Comparison of ENCODE assay signal across 15 cellular contexts in the genomic region with DNA sequence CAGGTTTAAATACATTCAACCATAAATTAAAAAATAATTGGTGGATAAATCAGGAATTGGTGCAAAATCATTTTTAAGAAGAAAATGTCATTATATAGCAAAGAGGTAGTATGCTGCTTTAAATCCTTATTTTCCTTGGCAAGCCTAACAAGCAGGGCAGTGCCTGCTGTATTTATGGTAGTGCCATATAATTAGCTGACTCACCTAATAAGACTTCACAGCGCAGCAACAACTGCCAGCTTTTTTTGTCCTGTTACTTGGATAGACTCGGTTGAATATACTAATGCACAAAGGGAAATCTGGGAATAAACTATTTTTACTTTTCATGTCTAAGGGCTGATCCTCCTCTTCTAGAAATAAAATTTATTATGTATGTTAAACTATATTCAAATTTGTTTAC.
A peak's percentile ranks its signal among the peaks of the same experiment; 100 is the strongest.
DNase-seq lines count a peak whose midpoint lies in the region; ATAC-seq and TF ChIP-seq lines count a peak whose summit lies in the region.
"Had no signal": no experiment of that assay in that cellular context is flagged by ENCODE, and none has a peak within 500 bp of the region (broad histone marks: within the 10 kb centered on the region; RNA-seq: fewer than 3 reads in every experiment).

No MANE protein-coding gene starts in this region.

- no peaks in the 10 kb centered on the region for H4K20me1 ChIP-seq in GM23248 (ENCODE audit: insufficient read depth)

- H3K27me3 Mint-ChIP-seq in chondrocyte (ENCODE audit: low read depth) (no peaks in the 10 kb centered on the region), osteocyte (ENCODE audit: unreplicated experiment) (no peaks in the 10 kb centered on the region)
- H3K27me3 Mint-ChIP-seq in activated T-helper 2 cell treated with anti-CD3 and anti-CD28 coated beads, Interferon-gamma antibody, Interleukin-2, Interleukin-4, amounts not matched to agents 10 μg/mL and 5 μg/mL and 100 μg/mL, durations not matched to agents 14 hours and 24 hours and 36 hours (ENCODE audit: low read depth), result no peaks in the 10 kb centered on the region
- H3K27me3 Mint-ChIP-seq: central memory CD8-positive, alpha-beta T cell had no signal

- TF ChIP-seq EP300 in tibial nerve (IDR thresholded peaks at IDR 0.05), result no peak

- no peak overlapping the region for H3K4me3 ChIP-seq in GM23248
- no peak overlapping the region for H3K4me3 ChIP-seq in tibial nerve
- H3K4me3 ChIP-seq: heart right ventricle had no signal

- H3K27ac ChIP-seq in GM23248, result no peak overlapping the region
- H3K27ac ChIP-seq in tibial nerve, result no peak overlapping the region
- H3K27ac ChIP-seq: heart right ventricle had no signal

- H3K9me3 ChIP-seq in GM23248 (ENCODE audit: low read depth), result no peaks in the 10 kb centered on the region
- H3K9me3 ChIP-seq in tibial nerve, result no peaks in the 10 kb centered on the region

- H3K36me3 ChIP-seq in GM23248 (ENCODE audit: low read depth) (no peaks in the 10 kb centered on the region), tibial nerve (no peaks in the 10 kb centered on the region)
- H3K36me3 ChIP-seq: heart right ventricle had no signal

- in situ Hi-C loops in GM23248 (cut with MboI), result no loop called here

- no peak for ATAC-seq in HG03439 (IDR thresholded peaks at IDR 0.05; ENCODE audit: unreplicated experiment)
- ATAC-seq: activated T-cell treated with anti-CD3 and anti-CD28 coated beads, Interleukin-2, amount 50 U/mL, for 72 hours; sciatic nerve; WTC11 had no signal

- H3K36me3 Mint-ChIP-seq in chondrocyte (ENCODE audit: low read depth) (no peaks in the 10 kb centered on the region), osteocyte (ENCODE audit: unreplicated experiment) (peaks cover 2% of the 10 kb centered on the region)
- H3K36me3 Mint-ChIP-seq in activated T-helper 2 cell treated with anti-CD3 and anti-CD28 coated beads, Interferon-gamma antibody, Interleukin-2, Interleukin-4, amounts not matched to agents 10 μg/mL and 5 μg/mL and 100 μg/mL, durations not matched to agents 14 hours and 24 hours and 36 hours (ENCODE audit: low read depth), result no peaks in the 10 kb centered on the region
- H3K36me3 Mint-ChIP-seq: WTC11 had no signal

- DNase-seq in GM23248, result peak; percentile 66
- peak; percentile 34 for DNase-seq in NCI-H1694 treated with DMSO at 0.1 percent for 48 hours (lab: John Stamatoyannopoulos, UW)
- no peak for DNase-seq in chondrocyte (ENCODE audit: low spot score)
- no peak for DNase-seq in osteocyte (ENCODE audit: extremely low spot score, unreplicated experiment)
- DNase-seq in NCI-H2107 treated with DMSO at 0.1 percent for 48 hours (lab: John Stamatoyannopoulos, UW; ENCODE audit: unreplicated experiment), result no peak
- DNase-seq in activated T-helper 2 cell treated with anti-CD3 and anti-CD28 coated beads, Interferon-gamma antibody, Interleukin-2, Interleukin-4, amounts not matched to agents 10 μg/mL and 5 μg/mL and 100 μg/mL, durations not matched to agents 14 hours and 24 hours and 36 hours (ENCODE audit: low spot score), result no peak
- no peak for DNase-seq in tibial nerve (ENCODE audit: low spot score in 2 of 2)
- DNase-seq: activated T-cell treated with anti-CD3 and anti-CD28 coated beads, Interleukin-2, amount 50 U/mL, for 72 hours; heart right ventricle; NCI-H2029; RPMI8226 had no signal

- no peak overlapping the region for H3K9ac ChIP-seq in GM23248

- H3K4me3 Mint-ChIP-seq in chondrocyte (ENCODE audit: unreplicated experiment), result no peak overlapping the region
- H3K4me3 Mint-ChIP-seq in osteocyte (ENCODE audit: unreplicated experiment), result no peak overlapping the region
- no peak overlapping the region for H3K4me3 Mint-ChIP-seq in activated T-helper 2 cell treated with anti-CD3 and anti-CD28 coated beads, Interferon-gamma antibody, Interleukin-2, Interleukin-4, amounts not matched to agents 10 μg/mL and 5 μg/mL and 100 μg/mL, durations not matched to agents 14 hours and 24 hours and 36 hours (ENCODE audit: low read depth)
- H3K4me3 Mint-ChIP-seq: activated T-cell treated with anti-CD3 and anti-CD28 coated beads, Interleukin-2, amount 50 U/mL, for 72 hours; central memory CD8-positive, alpha-beta T cell; WTC11 had no signal

- peak overlapping the region; percentile 16 for H3K4me2 ChIP-seq in GM23248 (ENCODE audit: unreplicated experiment)

- H3K9me2 ChIP-seq in GM23248 (ENCODE audit: insufficient read depth), result no peaks in the 10 kb centered on the region

- no peak overlapping the region for H2AFZ ChIP-seq in GM23248

- H3K4me1 ChIP-seq in GM23248 (ENCODE audit: insufficient read depth), result peaks cover 8% of the 10 kb centered on the region; the same call in 1 of the 2 replicates
- no peaks in the 10 kb centered on the region for H3K4me1 ChIP-seq in tibial nerve
- H3K4me1 ChIP-seq: heart right ventricle had no signal

- no peak for TF ChIP-seq POLR2A in tibial nerve (IDR thresholded peaks at IDR 0.05)

- WGBS in GM23248 (ENCODE audit: low coverage in 1 of 2, low lambda C conversion rate in 2 of 2, missing lambda C conversion rate in 2 of 2), 2 experiments, result 36 to 40% methylated on average over 2 of the region's 2 CpGs
- WGBS in tibial nerve, 2 donors, result 69 to 80% methylated on average over 2 of the region's 2 CpGs

- peaks cover 6% of the 10 kb centered on the region for H3K9me3 Mint-ChIP-seq in chondrocyte (ENCODE audit: low read depth)
- H3K9me3 Mint-ChIP-seq in osteocyte (ENCODE audit: unreplicated experiment), result peaks cover 8% of the 10 kb centered on the region
- no peaks in the 10 kb centered on the region for H3K9me3 Mint-ChIP-seq in activated T-helper 2 cell treated with anti-CD3 and anti-CD28 coated beads, Interferon-gamma antibody, Interleukin-2, Interleukin-4, amounts not matched to agents 10 μg/mL and 5 μg/mL and 100 μg/mL, durations not matched to agents 14 hours and 24 hours and 36 hours
- H3K9me3 Mint-ChIP-seq: activated T-cell treated with anti-CD3 and anti-CD28 coated beads, Interleukin-2, amount 50 U/mL, for 72 hours; central memory CD8-positive, alpha-beta T cell had no signal

- H3K4me1 Mint-ChIP-seq in chondrocyte (ENCODE audit: low read depth) (peaks cover 14% of the 10 kb centered on the region), osteocyte (ENCODE audit: unreplicated experiment) (peaks cover 15% of the 10 kb centered on the region)
- no peaks in the 10 kb centered on the region for H3K4me1 Mint-ChIP-seq in activated T-helper 2 cell treated with anti-CD3 and anti-CD28 coated beads, Interferon-gamma antibody, Interleukin-2, Interleukin-4, amounts not matched to agents 10 μg/mL and 5 μg/mL and 100 μg/mL, durations not matched to agents 14 hours and 24 hours and 36 hours (ENCODE audit: low read depth)
- H3K4me1 Mint-ChIP-seq: central memory CD8-positive, alpha-beta T cell; WTC11 had no signal

- H3F3A ChIP-seq in GM23248 (ENCODE audit: insufficient read depth), result no peaks in the 10 kb centered on the region

- intact Hi-C loops in activated T-helper 2 cell treated with anti-CD3 and anti-CD28 coated beads, Interferon-gamma antibody, Interleukin-2, Interleukin-4, amounts not matched to agents 10 μg/mL and 5 μg/mL and 100 μg/mL, durations not matched to agents 14 hours and 24 hours and 36 hours (cut with micrococcal nuclease), result no loop called here

- TF ChIP-seq CTCF in chondrocyte (IDR thresholded peaks at IDR 0.05) (no peak), osteocyte (IDR thresholded peaks at IDR 0.05) (no peak), tibial nerve (IDR thresholded peaks at IDR 0.05) (no peak)

- H3K79me2 ChIP-seq in GM23248 (ENCODE audit: insufficient read depth), result no peaks in the 10 kb centered on the region

- H3K27ac Mint-ChIP-seq in chondrocyte (ENCODE audit: unreplicated experiment) (peak overlapping the region; percentile 36), osteocyte (ENCODE audit: unreplicated experiment) (peak overlapping the region; percentile 14)
- H3K27ac Mint-ChIP-seq in activated T-helper 2 cell treated with anti-CD3 and anti-CD28 coated beads, Interferon-gamma antibody, Interleukin-2, Interleukin-4, amounts not matched to agents 10 μg/mL and 5 μg/mL and 100 μg/mL, durations not matched to agents 14 hours and 24 hours and 36 hours, result no peak overlapping the region
- H3K27ac Mint-ChIP-seq: activated T-cell treated with anti-CD3 and anti-CD28 coated beads, Interleukin-2, amount 50 U/mL, for 72 hours; WTC11 had no signal

- H3K27me3 ChIP-seq in GM23248 (replicated peaks; ENCODE audit: insufficient read depth) (no peaks in the 10 kb centered on the region), tibial nerve (no peaks in the 10 kb centered on the region)
- H3K27me3 ChIP-seq: heart right ventricle had no signal

Comparison
In these comparisons a context has a peak if more than half of its experiments do, and no peak if none do; other contexts are left out.
1. DNase-seq: peak in GM23248 (single experiment) and NCI-H1694 treated with DMSO at 0.1 percent for 48 hours (single experiment); none in chondrocyte (single experiment), osteocyte (single experiment), NCI-H2107 treated with DMSO at 0.1 percent for 48 hours (single experiment), activated T-helper 2 cell treated with anti-CD3 and anti-CD28 coated beads, Interferon-gamma antibody, Interleukin-2, Interleukin-4, amounts not matched to agents 10 μg/mL and 5 μg/mL and 100 μg/mL, durations not matched to agents 14 hours and 24 hours and 36 hours (single experiment) and tibial nerve (0 of 2).